8 cellular contexts compared by ENCODE assay signal in genomic region chr3:193788189-193788946, GRCh38.
DNase-seq lines count a peak whose midpoint lies in the region; ATAC-seq and TF ChIP-seq lines count a peak whose summit lies in the region.

No MANE protein-coding gene starts in this region.

- ATAC-seq in GM18870 (IDR thresholded peaks at IDR 0.05; ENCODE audit: unreplicated experiment) (peak; percentile 82), HG03432 (IDR thresholded peaks at IDR 0.05; ENCODE audit: unreplicated experiment) (peak; percentile 87), left lobe of liver (peak; percentile 99), HG03108 (IDR thresholded peaks at IDR 0.05; ENCODE audit: unreplicated experiment) (no peak)

- TF ChIP-seq CTCF in CD14-positive monocyte (IDR thresholded peaks at IDR 0.05): peak; percentile 57
- TF ChIP-seq CTCF in cardiac fibroblast (IDR thresholded peaks at IDR 0.05; ENCODE audit: low read depth, low read length): peak; percentile 88

- no peak overlapping the region for H3K27ac Mint-ChIP-seq in CD14-positive monocyte

- peaks cover 1% of the 10 kb centered on the region for H3K4me1 Mint-ChIP-seq in CD14-positive monocyte

- H3K36me3 Mint-ChIP-seq in CD14-positive monocyte: no peaks in the 10 kb centered on the region

- intact Hi-C loops in CD14-positive monocyte (cut with micrococcal nuclease): no loop called here

- no peak overlapping the region for H3K4me3 Mint-ChIP-seq in CD14-positive monocyte

- no peaks in the 10 kb centered on the region for H3K9me3 Mint-ChIP-seq in CD14-positive monocyte

- H3K27me3 Mint-ChIP-seq in CD14-positive monocyte (ENCODE audit: low read depth in 3 of 3): peaks cover 12 to 38% (median 14%) of the 10 kb centered on the region in 3 donors

- no peak for DNase-seq in CD14-positive monocyte (ENCODE audit: low spot score)
- peak; percentile 80 for DNase-seq in NOMO-1 (lab: John Stamatoyannopoulos, UW; ENCODE audit: unreplicated experiment in 2 of 2)
- peak; percentile 70 to 77 for DNase-seq in cardiac fibroblast (ENCODE audit: low read depth in 2 of 2)
- peak; percentile 65 for DNase-seq in left lobe of liver (ENCODE audit: low spot score)
- DNase-seq in superior temporal gyrus (ENCODE audit: extremely low spot score): peak; percentile 81

- no peak overlapping the region for H3K4me3 ChIP-seq in cardiac fibroblast (replicated peaks in 1 of 2; ENCODE audit: low read depth in 2 of 2, low read length in 2 of 2)
